Comparison of ENCODE assay signal across 21 cellular contexts in genomic region chr7:1931248-1931950, GRCh38.
DNase-seq lines count a peak whose midpoint lies in the region; ATAC-seq and TF ChIP-seq lines count a peak whose summit lies in the region.
"Had no signal": no experiment of that assay in that cellular context is flagged by ENCODE, and none has a peak within 500 bp of the region (broad histone marks: within the 10 kb centered on the region; RNA-seq: fewer than 3 reads in every experiment).

No MANE protein-coding gene starts in this region.

- H3K9ac ChIP-seq in DND-41 (ENCODE audit: low read depth, low read length): no peak overlapping the region
- H3K9ac ChIP-seq: BLaER1 treated with 17β-estradiol and CSF1 and Interleukin-3, amounts not matched to agents 10 nM and 100 nM; neural progenitor cell had no signal

- no peak overlapping the region for H2AFZ ChIP-seq in DND-41 (ENCODE audit: low read depth, low read length)
- H2AFZ ChIP-seq: neural progenitor cell had no signal

- H3K4me1 Mint-ChIP-seq in nephron progenitor cell: peaks cover 28% of the 10 kb centered on the region
- H3K4me1 Mint-ChIP-seq: neural progenitor cell had no signal

- no peak overlapping the region for H3K4me3 ChIP-seq in DND-41 (ENCODE audit: low read depth in 1 of 2, low read length in 2 of 2)
- no peak overlapping the region for H3K4me3 ChIP-seq in HAP-1
- H3K4me3 ChIP-seq: BLaER1 treated with 17β-estradiol and CSF1 and Interleukin-3, amounts not matched to agents 10 nM and 100 nM; lower lobe of right lung; neural progenitor cell; thoracic aorta had no signal

- peaks cover 6% of the 10 kb centered on the region for H3K27me3 Mint-ChIP-seq in nephron progenitor cell (ENCODE audit: low read depth, poor library complexity)
- H3K27me3 Mint-ChIP-seq: T-helper 17 cell had no signal

- peaks cover 33% of the 10 kb centered on the region for H3K36me3 Mint-ChIP-seq in nephron progenitor cell (ENCODE audit: low read depth)

- H3K79me2 ChIP-seq in DND-41 (ENCODE audit: insufficient read depth, low read length): peaks cover 50% of the 10 kb centered on the region

- peaks cover 84% of the 10 kb centered on the region for H4K20me1 ChIP-seq in DND-41 (ENCODE audit: insufficient read depth, low read length)

- H3K4me3 Mint-ChIP-seq in nephron progenitor cell: no peak overlapping the region
- H3K4me3 Mint-ChIP-seq: neural progenitor cell, T-helper 17 cell had no signal

- peaks cover 37% of the 10 kb centered on the region for H3K4me1 ChIP-seq in DND-41 (ENCODE audit: insufficient read depth, low read length)
- H3K4me1 ChIP-seq in HAP-1: no peaks in the 10 kb centered on the region
- H3K4me1 ChIP-seq: lower lobe of right lung, neural progenitor cell had no signal

- peaks cover 20% of the 10 kb centered on the region for H3K9me3 Mint-ChIP-seq in nephron progenitor cell

- no peak overlapping the region for H3K4me2 ChIP-seq in DND-41 (ENCODE audit: insufficient read depth, low read length)
- H3K4me2 ChIP-seq: BLaER1 treated with 17β-estradiol and CSF1 and Interleukin-3, amounts not matched to agents 10 nM and 100 nM; neural progenitor cell had no signal

- peak overlapping the region; percentile 48; the same call in 1 of the 2 replicates for H3K27ac ChIP-seq in DND-41 (ENCODE audit: low read length)
- H3K27ac ChIP-seq: BLaER1 treated with 17β-estradiol and CSF1 and Interleukin-3, amounts not matched to agents 10 nM and 100 nM; lower lobe of right lung; neural progenitor cell; thoracic aorta had no signal

- no peak for DNase-seq in DND-41
- peak; percentile 67 for DNase-seq in NCI-H2029 treated with DMSO at 0.1 percent for 48 hours (lab: John Stamatoyannopoulos, UW)
- DNase-seq in cerebellum (ENCODE audit: low spot score): peak; percentile 21
- DNase-seq in nephron progenitor cell: no peak
- no peak for DNase-seq in HAP-1 (ENCODE audit: low spot score in 2 of 2)
- DNase-seq in globus pallidus (ENCODE audit: low spot score): no peak
- DNase-seq: activated CD4-positive, alpha-beta T cell treated with anti-CD3 and anti-CD28 coated beads for 1 hour; activated naive CD4-positive, alpha-beta T cell treated with Interleukin-2 at 50 U/mL for 16 hours; DMS79 treated with DMSO at 0.1 percent for 48 hours; GOT3; lower lobe of right lung; MM.1S; NCI-H2081 treated with DMSO at 0.1 percent for 48 hours; T-helper 17 cell had no signal

- H3K9me3 ChIP-seq in DND-41 (ENCODE audit: insufficient read depth, low read length, severe bottlenecking) (no peaks in the 10 kb centered on the region), HAP-1 (no peaks in the 10 kb centered on the region)
- H3K9me3 ChIP-seq: lower lobe of right lung, thoracic aorta had no signal

- TF ChIP-seq CTCF in DND-41 (IDR thresholded peaks at IDR 0.05; ENCODE audit: borderline replicate concordance, extremely low read depth, low read length, poor library complexity, severe bottlenecking): no peak
- no peak for TF ChIP-seq CTCF in nephron progenitor cell (IDR thresholded peaks at IDR 0.05)

- in situ Hi-C loops in HAP-1 (cut with MboI; ENCODE audit: low sequenced_read_pairs): no loop called here

- H3K36me3 ChIP-seq in DND-41 (ENCODE audit: insufficient read depth, low read length) (peaks cover 59% of the 10 kb centered on the region), HAP-1 (replicated peaks) (no peaks in the 10 kb centered on the region)
- H3K36me3 ChIP-seq: neural progenitor cell, thoracic aorta had no signal

- ATAC-seq in DND-41 (ENCODE audit: insufficient read depth, low read depth) (no peak), HG03439 (IDR thresholded peaks at IDR 0.05; ENCODE audit: unreplicated experiment) (no peak), HG03135 (IDR thresholded peaks at IDR 0.05; ENCODE audit: unreplicated experiment) (no peak)
- ATAC-seq: HepG2, Right ventricle myocardium inferior, T-helper 17 cell had no signal

- H3K27ac Mint-ChIP-seq in nephron progenitor cell: peak overlapping the region; percentile 69
- H3K27ac Mint-ChIP-seq: T-helper 17 cell had no signal

- H3K27me3 ChIP-seq in DND-41 (ENCODE audit: insufficient read depth, low read length, poor library complexity): no peaks in the 10 kb centered on the region
- H3K27me3 ChIP-seq in HAP-1 (ENCODE audit: low read depth): no peaks in the 10 kb centered on the region
- H3K27me3 ChIP-seq: neural progenitor cell had no signal

Comparison
In these comparisons a context has a peak if more than half of its experiments do, and no peak if none do; other contexts are left out.
1. DNase-seq: peak in NCI-H2029 treated with DMSO at 0.1 percent for 48 hours (single experiment) and cerebellum (single experiment); none in DND-41 (single experiment), nephron progenitor cell (single experiment), HAP-1 (0 of 2) and globus pallidus (single experiment).